ENCODE assay signal across 16 cellular contexts in the genomic region with DNA sequence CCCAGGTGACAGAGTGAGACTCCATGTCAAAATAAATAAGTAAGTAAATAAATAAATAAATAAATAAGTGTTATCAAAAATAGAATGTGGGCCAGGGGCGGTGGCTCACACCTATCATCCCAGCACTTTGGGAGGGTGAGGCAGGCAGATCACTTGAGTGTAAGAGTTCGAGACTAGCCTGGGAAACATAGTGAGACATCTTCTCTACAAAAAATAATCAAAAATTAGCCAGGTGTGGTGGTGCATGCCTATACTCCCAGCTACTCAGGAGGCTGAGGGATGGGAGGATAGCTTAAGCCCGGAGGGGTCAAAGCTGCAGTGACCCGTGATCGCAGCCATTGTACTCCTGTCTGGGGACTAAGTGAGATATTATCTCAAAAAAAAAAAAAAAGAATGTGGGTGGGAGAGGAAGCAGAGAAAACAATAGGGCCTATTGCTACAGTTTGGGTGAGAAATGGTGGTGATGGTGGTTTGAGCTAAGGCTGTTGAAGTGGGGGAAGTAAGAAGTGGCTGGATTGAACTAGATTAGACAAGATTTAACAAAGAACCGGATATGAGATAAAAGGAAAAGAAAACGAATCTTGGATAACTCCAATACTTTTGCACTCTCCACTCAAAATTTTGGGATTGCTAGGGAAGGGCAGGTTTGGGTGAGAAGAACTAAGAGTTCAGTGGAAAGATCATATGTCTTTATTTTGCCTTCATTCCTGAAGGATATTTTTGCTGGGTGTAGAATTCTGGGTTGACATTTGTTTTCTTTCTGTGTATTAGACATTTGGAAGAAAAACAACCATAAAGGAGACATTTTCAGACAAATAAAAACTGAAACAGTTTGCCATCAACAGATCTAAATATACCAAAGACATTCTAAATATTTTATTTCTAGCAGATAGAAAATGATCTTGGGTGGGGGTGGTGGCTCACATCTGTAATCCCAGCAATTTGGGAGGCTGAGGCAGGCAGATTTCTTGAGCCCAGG. TPM values are rescaled to one million over a fixed set of nuclear protein-coding genes. Genes with fewer than 3 reads are reported as not detected.
DNase-seq lines count a peak whose midpoint lies in the region; ATAC-seq and TF ChIP-seq lines count a peak whose summit lies in the region.
"Had no signal": no experiment of that assay in that cellular context is flagged by ENCODE, and none has a peak within 500 bp of the region (broad histone marks: within the 10 kb centered on the region; RNA-seq: fewer than 3 reads in every experiment).

No MANE protein-coding gene starts in this region.

- TF ChIP-seq EP300 in gastroesophageal sphincter (IDR thresholded peaks at IDR 0.05) = no peak

- H3K4me3 Mint-ChIP-seq in activated CD8-positive, alpha-beta memory T cell treated with anti-CD3 and anti-CD28 coated beads, Interleukin-2, amount 10 ng/mL, durations not matched to agents 7 days and 5 days = peak overlapping the region; percentile 11
- peak overlapping the region; percentile 25 to 77 (median 61) for H3K4me3 Mint-ChIP-seq in naive thymus-derived CD8-positive, alpha-beta T cell

- TF ChIP-seq CTCF in DND-41 (IDR thresholded peaks at IDR 0.05; ENCODE audit: borderline replicate concordance, extremely low read depth, low read length, poor library complexity, severe bottlenecking) (no peak), gastroesophageal sphincter (IDR thresholded peaks at IDR 0.05) (no peak)

- peak; percentile 35; the same call in 1 of the 3 replicates for ATAC-seq in DND-41 (ENCODE audit: insufficient read depth, low read depth)
- ATAC-seq in activated CD8-positive, alpha-beta memory T cell treated with anti-CD3 and anti-CD28 coated beads, Interleukin-2, amount 10 ng/mL, durations not matched to agents 7 days and 5 days = peak; percentile 81
- ATAC-seq in naive thymus-derived CD8-positive, alpha-beta T cell = peak; percentile 73 to 83
- ATAC-seq in GM21390 (IDR thresholded peaks at IDR 0.05; ENCODE audit: unreplicated experiment) = no peak
- ATAC-seq in gastroesophageal sphincter = no peak

- CTCF ChIA-PET in activated CD8-positive, alpha-beta memory T cell treated with anti-CD3 and anti-CD28 coated beads, Interleukin-2, amount 10 ng/mL, durations not matched to agents 7 days and 5 days (lab: Charles Lee) = interaction anchor here (0.8 to 1.5 kb wide), 2 partner anchors 14 to 19 kb away, joined by 4 read pairs; no protein-coding TSS in a partner anchor

- no peaks in the 10 kb centered on the region for H3K27me3 ChIP-seq in DND-41 (ENCODE audit: insufficient read depth, low read length, poor library complexity)
- no peaks in the 10 kb centered on the region for H3K27me3 ChIP-seq in gastroesophageal sphincter
- H3K27me3 ChIP-seq: BLaER1 treated with 17β-estradiol and CSF1 and Interleukin-3, amounts not matched to agents 10 nM and 100 nM; dorsolateral prefrontal cortex had no signal

- no peak overlapping the region for H2AFZ ChIP-seq in DND-41 (ENCODE audit: low read depth, low read length)

- H4K20me1 ChIP-seq in DND-41 (ENCODE audit: insufficient read depth, low read length) = no peaks in the 10 kb centered on the region
- H4K20me1 ChIP-seq: BLaER1 treated with 17β-estradiol and CSF1 and Interleukin-3, amounts not matched to agents 10 nM and 100 nM had no signal

- DNase-seq in DND-41 (peak; percentile 19), M059J (ENCODE audit: low read depth) (peak; percentile 9), DMS53 treated with DMSO at 0.1 percent for 48 hours (lab: John Stamatoyannopoulos, UW; ENCODE audit: unreplicated experiment) (no peak)
- peak; percentile 71 for DNase-seq in activated CD8-positive, alpha-beta memory T cell treated with anti-CD3 and anti-CD28 coated beads, Interleukin-2, amount 10 ng/mL, durations not matched to agents 7 days and 5 days
- peak in 4 of 10 donors; percentile 13 to 56 (median 50) for DNase-seq in naive thymus-derived CD8-positive, alpha-beta T cell
- DNase-seq: dorsolateral prefrontal cortex; NCI-H1930; occipital lobe; RPMI8226; stimulated activated naive CD4-positive, alpha-beta T cell treated with Interleukin-2 at 50 U/mL for 16 hours had no signal

- peaks cover 24% of the 10 kb centered on the region for H3K4me1 Mint-ChIP-seq in activated CD8-positive, alpha-beta memory T cell treated with anti-CD3 and anti-CD28 coated beads, Interleukin-2, amount 10 ng/mL, durations not matched to agents 7 days and 5 days
- H3K4me1 Mint-ChIP-seq in naive thymus-derived CD8-positive, alpha-beta T cell = peaks cover 16 to 52% (median 36%) of the 10 kb centered on the region in 4 donors

- POLR2A ChIA-PET in naive thymus-derived CD8-positive, alpha-beta T cell (lab: Charles Lee) = interaction anchor here (0.6 to 1.6 kb wide), 4 partner anchors 22 to 67 kb away, joined by 3 to 4 read pairs (median 4); partner anchors contain the start of gene PTP4A2

- 0 out of 2 replicates have a peak overlapping the region, but pooled peaks have one; percentile 11 for H3K27ac ChIP-seq in DND-41 (ENCODE audit: low read length)
- no peak overlapping the region for H3K27ac ChIP-seq in gastroesophageal sphincter
- H3K27ac ChIP-seq: BLaER1 treated with 17β-estradiol and CSF1 and Interleukin-3, amounts not matched to agents 10 nM and 100 nM; dorsolateral prefrontal cortex; KMS-11 had no signal

- H3K9ac ChIP-seq in DND-41 (ENCODE audit: low read depth, low read length) = no peak overlapping the region
- H3K9ac ChIP-seq: BLaER1 treated with 17β-estradiol and CSF1 and Interleukin-3, amounts not matched to agents 10 nM and 100 nM; KMS-11 had no signal

- H3K36me3 ChIP-seq in DND-41 (ENCODE audit: insufficient read depth, low read length) (no peaks in the 10 kb centered on the region), gastroesophageal sphincter (no peaks in the 10 kb centered on the region)
- H3K36me3 ChIP-seq: BLaER1 treated with 17β-estradiol and CSF1 and Interleukin-3, amounts not matched to agents 10 nM and 100 nM had no signal

- H3K4me2 ChIP-seq in DND-41 (ENCODE audit: insufficient read depth, low read length) = no peak overlapping the region
- H3K4me2 ChIP-seq: BLaER1 treated with 17β-estradiol and CSF1 and Interleukin-3, amounts not matched to agents 10 nM and 100 nM; KMS-11 had no signal

- H3K79me2 ChIP-seq in DND-41 (ENCODE audit: insufficient read depth, low read length) = no peaks in the 10 kb centered on the region

- 82 to 100% methylated on average over 3 to 7 of the region's 7 CpGs for WGBS in gastroesophageal sphincter (ENCODE audit: low coverage in 1 of 2), 2 donors

- H3K4me1 ChIP-seq in DND-41 (ENCODE audit: insufficient read depth, low read length) (no peaks in the 10 kb centered on the region), gastroesophageal sphincter (no peaks in the 10 kb centered on the region)

- H3K9me3 ChIP-seq in DND-41 (ENCODE audit: insufficient read depth, low read length, severe bottlenecking) (no peaks in the 10 kb centered on the region), gastroesophageal sphincter (no peaks in the 10 kb centered on the region)

- H3K4me3 ChIP-seq in DND-41 (ENCODE audit: low read depth in 1 of 2, low read length in 2 of 2) = no peak overlapping the region
- H3K4me3 ChIP-seq in gastroesophageal sphincter = no peak overlapping the region
- H3K4me3 ChIP-seq: BLaER1 treated with 17β-estradiol and CSF1 and Interleukin-3, amounts not matched to agents 10 nM and 100 nM; dorsolateral prefrontal cortex; lung had no signal

- no peaks in the 10 kb centered on the region for H3K27me3 Mint-ChIP-seq in activated CD8-positive, alpha-beta memory T cell treated with anti-CD3 and anti-CD28 coated beads, Interleukin-2, amount 10 ng/mL, durations not matched to agents 7 days and 5 days
- no peaks in the 10 kb centered on the region for H3K27me3 Mint-ChIP-seq in naive thymus-derived CD8-positive, alpha-beta T cell

- peaks cover 11% of the 10 kb centered on the region for H3K36me3 Mint-ChIP-seq in activated CD8-positive, alpha-beta memory T cell treated with anti-CD3 and anti-CD28 coated beads, Interleukin-2, amount 10 ng/mL, durations not matched to agents 7 days and 5 days
- H3K36me3 Mint-ChIP-seq in naive thymus-derived CD8-positive, alpha-beta T cell = peaks cover 0 to 6% (median 0%) of the 10 kb centered on the region in 3 donors

- peaks cover 3% of the 10 kb centered on the region for H3K9me3 Mint-ChIP-seq in activated CD8-positive, alpha-beta memory T cell treated with anti-CD3 and anti-CD28 coated beads, Interleukin-2, amount 10 ng/mL, durations not matched to agents 7 days and 5 days (ENCODE audit: low read depth)
- peaks cover 0 to 10% (median 4%) of the 10 kb centered on the region in 9 donors for H3K9me3 Mint-ChIP-seq in naive thymus-derived CD8-positive, alpha-beta T cell

- no peak for TF ChIP-seq POLR2A in gastroesophageal sphincter (IDR thresholded peaks at IDR 0.05)

- H3K27ac Mint-ChIP-seq in activated CD8-positive, alpha-beta memory T cell treated with anti-CD3 and anti-CD28 coated beads, Interleukin-2, amount 10 ng/mL, durations not matched to agents 7 days and 5 days = peak overlapping the region; percentile 92
- H3K27ac Mint-ChIP-seq in naive thymus-derived CD8-positive, alpha-beta T cell = peak overlapping the region; percentile 60 to 98 (median 88)

RNA-seq across cellular contexts. Expression of gene SPOCD1, which starts 57.1 kb away (rescaled TPM):
- 33.0 and 52.0 TPM in 2 replicates for total RNA-seq in M059J (2014; rRNA removed; shearing (Covaris generic))
- not detected for total RNA-seq in activated CD8-positive, alpha-beta memory T cell treated with anti-CD3 and anti-CD28 coated beads, Interleukin-2, amount 10 ng/mL, durations not matched to agents 7 days and 5 days
- total RNA-seq in naive thymus-derived CD8-positive, alpha-beta T cell = under 1 TPM in 1 of 2 experiments, not detected in 1; 0.36 TPM
- polyA plus RNA-seq in naive thymus-derived CD8-positive, alpha-beta T cell = not detected
- 1 to 10 TPM in 2 of 4 donors, under 1 TPM in 1, not detected in 1; 0.27 to 1.6 (median 1.3) TPM for total RNA-seq in gastroesophageal sphincter
- total RNA-seq: occipital lobe; T-helper 2 cell treated with Interferon-gamma antibody and Interleukin-4, amounts not matched to agents 100 ng/mL and 5 ng/mL, for 36 hours had no signal

Comparison
In these comparisons a context has a peak if more than half of its experiments do, and no peak if none do; other contexts are left out.
1. ATAC-seq: peak in DND-41 (single experiment), activated CD8-positive, alpha-beta memory T cell treated with anti-CD3 and anti-CD28 coated beads, Interleukin-2, amount 10 ng/mL, durations not matched to agents 7 days and 5 days (single experiment) and naive thymus-derived CD8-positive, alpha-beta T cell (2 of 2); none in GM21390 (single experiment) and gastroesophageal sphincter (single experiment).
2. RNA of gene SPOCD1, which starts 57.1 kb away (total RNA-seq): 33.0 to 52.0 TPM in M059J; 0.27 to 1.6 TPM in gastroesophageal sphincter, 0.36 TPM in naive thymus-derived CD8-positive, alpha-beta T cell and not detected in activated CD8-positive, alpha-beta memory T cell treated with anti-CD3 and anti-CD28 coated beads, Interleukin-2, amount 10 ng/mL, durations not matched to agents 7 days and 5 days; every median in the first group is over 10 times any median in the second.